In genomic region chr10:19658622-19659233, GRCh38 we compare ENCODE assay signal across 26 cellular contexts.
DNase-seq lines count a peak whose midpoint lies in the region; ATAC-seq, FAIRE-seq and TF ChIP-seq lines count a peak whose summit lies in the region.
"Had no signal": no experiment of that assay in that cellular context is flagged by ENCODE, and none has a peak within 500 bp of the region (broad histone marks: within the 10 kb centered on the region; RNA-seq: fewer than 3 reads in every experiment).

No MANE protein-coding gene starts in this region.

- in situ Hi-C loops in mammary epithelial cell (cut with MboI; ENCODE audit: low sequenced_read_pairs in 2 of 2): no loop called here

- intact Hi-C loops in MCF 10A (cut with micrococcal nuclease) (no loop called here), mammary epithelial cell (cut with micrococcal nuclease) (loop anchor here (10.0 kb wide), 1 partner anchor 46 kb away; no protein-coding TSS in a partner anchor), sciatic nerve (cut with DNase I) (no loop called here)

- CTCF ChIA-PET in MCF 10A (lab: Yijun Ruan, JAX): interaction anchor here (0.6 to 1.1 kb wide), 3 partner anchors 247 to 1111 kb away, joined by 3 to 9 read pairs (median 3); no protein-coding TSS in a partner anchor
- CTCF ChIA-PET in mammary epithelial cell (lab: Charles Lee; ENCODE audit: low non-redundant PET): no interaction called here

- POLR2A ChIA-PET in MCF 10A (lab: Yijun Ruan, JAX): interaction anchor here (0.7 kb wide), 2 partner anchors 28 to 1900 kb away, joined by 4 read pairs; no protein-coding TSS in a partner anchor

- H3K27ac ChIP-seq in mammary epithelial cell (ENCODE audit: insufficient read depth, low read depth, low read length): no peak overlapping the region
- peak overlapping the region; percentile 70 for H3K27ac ChIP-seq in astrocyte (ENCODE audit: low read depth, low read length)
- H3K27ac ChIP-seq: HL-60 had no signal

- H3K4me1 Mint-ChIP-seq in MCF 10A (ENCODE audit: insufficient read depth, unreplicated experiment) (peaks cover 32% of the 10 kb centered on the region), astrocyte (ENCODE audit: low read depth, unreplicated experiment) (peaks cover 50% of the 10 kb centered on the region)
- H3K4me1 Mint-ChIP-seq: B cell; CD4-positive, CD25-positive, alpha-beta regulatory T cell; GM23338; IgD-negative memory B cell had no signal

- ATAC-seq in sciatic nerve (peak; percentile 60), GM21619 (IDR thresholded peaks at IDR 0.05; ENCODE audit: unreplicated experiment) (no peak), GM18868 (IDR thresholded peaks at IDR 0.05; ENCODE audit: unreplicated experiment) (no peak)
- ATAC-seq: GM23338 had no signal

- H3K9me3 ChIP-seq in mammary epithelial cell (replicated peaks; ENCODE audit: insufficient read depth, low read length) (no peaks in the 10 kb centered on the region), astrocyte (ENCODE audit: insufficient read depth, low read depth, low read length) (no peaks in the 10 kb centered on the region)
- H3K9me3 ChIP-seq: MG63 had no signal

- H3K36me3 Mint-ChIP-seq in MCF 10A (ENCODE audit: insufficient read depth, unreplicated experiment): no peaks in the 10 kb centered on the region
- H3K36me3 Mint-ChIP-seq in astrocyte (ENCODE audit: low read depth, unreplicated experiment): no peaks in the 10 kb centered on the region
- H3K36me3 Mint-ChIP-seq: CD4-positive, CD25-positive, alpha-beta regulatory T cell; IgD-negative memory B cell had no signal

- H3K4me1 ChIP-seq in mammary epithelial cell (ENCODE audit: insufficient read depth, low read length) (peaks cover 17% of the 10 kb centered on the region), astrocyte (ENCODE audit: insufficient read depth, low read length) (peaks cover 44% of the 10 kb centered on the region)

- WGBS in mammary epithelial cell (ENCODE audit: low coverage, missing lambda C conversion rate): 81% methylated on average over 5 of the region's 5 CpGs

- H3K27ac Mint-ChIP-seq in MCF 10A (ENCODE audit: low read depth, unreplicated experiment): peak overlapping the region; percentile 29
- peak overlapping the region; percentile 70 for H3K27ac Mint-ChIP-seq in astrocyte (ENCODE audit: unreplicated experiment)
- H3K27ac Mint-ChIP-seq: B cell; CD4-positive, CD25-positive, alpha-beta regulatory T cell; GM23338; IgD-negative memory B cell had no signal

- FAIRE-seq in astrocyte (lab: Jason Lieb, UNC): no peak
- FAIRE-seq: RCC 7860 had no signal

- no peaks in the 10 kb centered on the region for H4K20me1 ChIP-seq in mammary epithelial cell (ENCODE audit: insufficient read depth, low read length)
- no peaks in the 10 kb centered on the region for H4K20me1 ChIP-seq in astrocyte (ENCODE audit: insufficient read depth, low read length)

- no peak overlapping the region for H3K4me2 ChIP-seq in mammary epithelial cell (ENCODE audit: insufficient read depth, low read depth, low read length)
- peak overlapping the region; percentile 46 for H3K4me2 ChIP-seq in astrocyte (ENCODE audit: low read length)
- H3K4me2 ChIP-seq: GM23338 had no signal

- H3K9me3 Mint-ChIP-seq in MCF 10A (ENCODE audit: unreplicated experiment) (no peaks in the 10 kb centered on the region), astrocyte (ENCODE audit: unreplicated experiment) (no peaks in the 10 kb centered on the region)
- H3K9me3 Mint-ChIP-seq: GM23338 had no signal

- H3K9ac ChIP-seq in mammary epithelial cell (ENCODE audit: insufficient read depth, low read length): no peak overlapping the region
- H3K9ac ChIP-seq in astrocyte (ENCODE audit: low read length): peak overlapping the region; percentile 25

- H3K4me3 ChIP-seq in mammary epithelial cell (replicated peaks in 1 of 3; ENCODE audit: insufficient read depth in 1 of 3, low read depth in 2 of 3, low read length in 3 of 3): no peak overlapping the region
- H3K4me3 ChIP-seq in astrocyte (ENCODE audit: insufficient read depth, low read depth, low read length): no peak overlapping the region
- H3K4me3 ChIP-seq in fibroblast of the aortic adventitia (ENCODE audit: low read depth, low read length): no peak overlapping the region
- H3K4me3 ChIP-seq: GM23338, MG63 had no signal

- no peak overlapping the region for H2AFZ ChIP-seq in mammary epithelial cell (ENCODE audit: low read depth, low read length)
- no peak overlapping the region for H2AFZ ChIP-seq in astrocyte (ENCODE audit: low read depth, low read length)
- H2AFZ ChIP-seq: GM23338 had no signal

- TF ChIP-seq CTCF in MCF 10A (IDR thresholded peaks at IDR 0.05; ENCODE audit: unreplicated experiment) (no peak), mammary epithelial cell (conservative IDR thresholded peaks at IDR 0.05 in 1 of 2, IDR thresholded peaks at IDR 0.05 in 1 of 2; ENCODE audit: extremely low read depth in 1 of 2, insufficient read depth in 1 of 2, low read depth in 1 of 2, low read length in 2 of 2) (no peak), astrocyte (IDR thresholded peaks at IDR 0.05; ENCODE audit: insufficient read depth, low read depth, low read length) (no peak), fibroblast of the aortic adventitia (IDR thresholded peaks at IDR 0.05; ENCODE audit: insufficient read depth, low read length) (no peak), GM20000 (IDR thresholded peaks at IDR 0.05; ENCODE audit: extremely low read depth, missing control alignments) (no peak)

- H3K36me3 ChIP-seq in mammary epithelial cell (ENCODE audit: insufficient read depth, low read length) (no peaks in the 10 kb centered on the region), astrocyte (ENCODE audit: insufficient read depth, low read length) (no peaks in the 10 kb centered on the region)
- H3K36me3 ChIP-seq: MG63 had no signal

- H3K27me3 ChIP-seq in mammary epithelial cell (ENCODE audit: insufficient read depth, low read length) (no peaks in the 10 kb centered on the region), astrocyte (ENCODE audit: insufficient read depth, low read length) (no peaks in the 10 kb centered on the region)
- H3K27me3 ChIP-seq: MG63 had no signal

- DNase-seq in MCF 10A (ENCODE audit: unreplicated experiment) (no peak), mammary epithelial cell (no peak), astrocyte (ENCODE audit: low read depth) (peak; percentile 73), fibroblast of the aortic adventitia (ENCODE audit: low read depth) (peak; percentile 14), sciatic nerve (ENCODE audit: low spot score) (no peak), GM20000 (ENCODE audit: low spot score) (no peak)
- DNase-seq: 8988T; CD4-positive, CD25-positive, alpha-beta regulatory T cell; COR-L47; DMS 273 treated with DMSO at 0.1 percent for 48 hours; DND-41; HCEC 1CT; Karpas-422; MG63; NCI-H1092; NCI-H146; NCI-H2081 treated with DMSO at 0.1 percent for 48 hours; NK-92 treated with Interleukin-12 subunit alpha and Interleukin-12 subunit beta, amount 100 ng/mL, for 24 hours; SHP77 had no signal

- H3K4me3 Mint-ChIP-seq in MCF 10A (ENCODE audit: unreplicated experiment) (no peak overlapping the region), astrocyte (ENCODE audit: unreplicated experiment) (no peak overlapping the region)
- H3K4me3 Mint-ChIP-seq: B cell; CD4-positive, CD25-positive, alpha-beta regulatory T cell; GM23338; IgD-negative memory B cell had no signal

- H3K79me2 ChIP-seq in mammary epithelial cell (ENCODE audit: insufficient read depth, low read length) (no peaks in the 10 kb centered on the region), astrocyte (ENCODE audit: insufficient read depth, low read length) (no peaks in the 10 kb centered on the region)

- H3K27me3 Mint-ChIP-seq in MCF 10A (ENCODE audit: insufficient read depth, unreplicated experiment) (no peaks in the 10 kb centered on the region), astrocyte (ENCODE audit: low read depth, unreplicated experiment) (no peaks in the 10 kb centered on the region)
- H3K27me3 Mint-ChIP-seq: B cell; CD4-positive, CD25-positive, alpha-beta regulatory T cell; IgD-negative memory B cell had no signal

- BruUV-seq in MCF 10A (replicated peaks; lab: Mats Ljungman, UMichigan) (no TSS peak), mammary epithelial cell (replicated peaks; lab: Mats Ljungman, UMichigan) (no TSS peak)

- dilution Hi-C loops in mammary epithelial cell (cut with HindIII; ENCODE audit: low sequenced_read_pairs): no loop called here

Comparison
In these comparisons a context has a peak if more than half of its experiments do, and no peak if none do; other contexts are left out.
1. DNase-seq: peak in astrocyte (single experiment) and fibroblast of the aortic adventitia (single experiment); none in MCF 10A (single experiment), mammary epithelial cell (single experiment), sciatic nerve (single experiment) and GM20000 (single experiment).